In the genomic region with DNA sequence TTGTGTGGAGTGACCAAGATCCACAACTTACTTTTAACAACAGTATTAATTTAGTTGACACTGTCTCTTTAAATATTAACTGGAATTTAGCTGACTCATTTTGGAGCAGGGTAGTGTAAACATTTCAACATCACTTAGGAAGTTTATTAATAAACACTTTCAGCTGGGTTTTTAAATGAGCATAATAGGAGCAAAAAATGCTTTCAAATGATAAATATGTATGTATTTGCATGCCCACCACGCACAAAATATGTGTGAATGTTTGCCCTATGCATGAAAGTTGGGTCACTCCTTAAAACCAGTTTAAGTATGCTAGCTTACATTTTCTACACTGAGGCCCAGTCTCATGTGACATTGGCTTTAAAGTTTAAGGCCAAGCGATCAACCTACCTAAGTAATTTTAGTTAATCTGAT, we compare ENCODE assay signal across 8 cellular contexts. TPM values are rescaled to one million over a fixed set of nuclear protein-coding genes. Genes with fewer than 3 reads are reported as not detected.
DNase-seq lines count a peak whose midpoint lies in the region; ATAC-seq and TF ChIP-seq lines count a peak whose summit lies in the region.

No MANE protein-coding gene starts in this region.

- H3K4me3 ChIP-seq in GM23338: peak overlapping the region; percentile 95
- peak overlapping the region; percentile 71 to 93 (median 86) for H3K4me3 ChIP-seq in skeletal muscle tissue (ENCODE audit: low read length in 3 of 3)

- no peak overlapping the region for H3K27ac ChIP-seq in GM23338 (ENCODE audit: low read depth)
- peak overlapping the region; percentile 96 for H3K27ac ChIP-seq in foreskin keratinocyte
- peak overlapping the region; percentile 100 for H3K27ac ChIP-seq in skeletal muscle tissue (ENCODE audit: low read depth, low read length)

- peak overlapping the region; percentile 40 to 93 (median 86) for H3K9ac ChIP-seq in skeletal muscle tissue (ENCODE audit: low read depth in 1 of 3, low read length in 3 of 3)

- H3K27me3 Mint-ChIP-seq in GM23338 (ENCODE audit: insufficient read depth, low read depth, poor library complexity) (peaks cover 8% of the 10 kb centered on the region), T-cell (no peaks in the 10 kb centered on the region)

- H3K27me3 ChIP-seq in GM23338 (ENCODE audit: insufficient read depth) (no peaks in the 10 kb centered on the region), foreskin keratinocyte (no peaks in the 10 kb centered on the region), skeletal muscle tissue (ENCODE audit: control insufficient read depth in 3 of 3, insufficient read depth in 3 of 3, low read length in 3 of 3) (no peaks in the 10 kb centered on the region)

- H4K20me1 ChIP-seq in GM23338 (replicated peaks; ENCODE audit: insufficient read depth): peaks cover 61% of the 10 kb centered on the region

- H3K9me2 ChIP-seq in GM23338 (ENCODE audit: insufficient read depth): no peaks in the 10 kb centered on the region

- TF ChIP-seq CTCF in GM23338 (conservative IDR thresholded peaks at IDR 0.05; ENCODE audit: low read depth in 2 of 2) (no peak), foreskin keratinocyte (conservative IDR thresholded peaks at IDR 0.05) (no peak)

- H3K4me2 ChIP-seq in GM23338: peak overlapping the region; percentile 94

- POLR2A ChIA-PET in T-cell (lab: Charles Lee): interaction anchor here in 1 of 2 donors (0.7 to 1.0 kb wide), 4 partner anchors 11 to 791 kb away, joined by 3 to 4 read pairs (median 4); no protein-coding TSS in a partner anchor

- CTCF ChIA-PET in T-cell (lab: Charles Lee): interaction anchor here in 1 of 2 donors (0.6 to 1.4 kb wide), 3 partner anchors 70 to 1943 kb away, joined by 3 to 4 read pairs (median 3); no protein-coding TSS in a partner anchor

- DNase-seq in GM23338 (ENCODE audit: low spot score) (no peak), T-cell (no peak), foreskin keratinocyte (no peak), SHP77 treated with DMSO at 0.1 percent for 48 hours (lab: John Stamatoyannopoulos, UW) (no peak)

- no peak overlapping the region for H2AFZ ChIP-seq in GM23338

- H3K27ac Mint-ChIP-seq in GM23338 (peak overlapping the region; percentile 98; the same call in 1 of the 2 replicates), T-cell (peak overlapping the region; percentile 28 to 61)

- peaks cover 4% of the 10 kb centered on the region; the same call in 1 of the 2 replicates for H3F3A ChIP-seq in GM23338 (replicated peaks; ENCODE audit: low read depth)

- ATAC-seq in GM23338: no peak
- ATAC-seq in T-cell (replicated peaks in 1 of 4): no peak
- ATAC-seq in foreskin keratinocyte: no peak
- ATAC-seq in GM19324 (IDR thresholded peaks at IDR 0.05; ENCODE audit: low FRiP score, unreplicated experiment): no peak
- no peak for ATAC-seq in activated CD4-positive, CD25-positive, alpha-beta regulatory T cell treated with anti-CD3 and anti-CD28 coated beads, Interleukin-2, amount 50 U/mL, for 24 hours
- ATAC-seq in GM19035 (IDR thresholded peaks at IDR 0.05; ENCODE audit: unreplicated experiment): no peak

- peaks cover 79% of the 10 kb centered on the region for H3K79me2 ChIP-seq in GM23338 (replicated peaks; ENCODE audit: insufficient read depth)

- no peaks in the 10 kb centered on the region for H3K9me3 ChIP-seq in skeletal muscle tissue (ENCODE audit: control insufficient read depth in 3 of 3, low read length in 3 of 3)

- peaks cover 28% of the 10 kb centered on the region for H3K4me1 Mint-ChIP-seq in GM23338
- H3K4me1 Mint-ChIP-seq in T-cell: peaks cover 68 to 71% (median 68%) of the 10 kb centered on the region in 3 donors

- H3K4me1 ChIP-seq in GM23338 (ENCODE audit: insufficient read depth): peaks cover 40% of the 10 kb centered on the region
- peaks cover 12% of the 10 kb centered on the region for H3K4me1 ChIP-seq in foreskin keratinocyte
- peaks cover 39 to 49% (median 43%) of the 10 kb centered on the region in 3 donors for H3K4me1 ChIP-seq in skeletal muscle tissue (ENCODE audit: control insufficient read depth in 3 of 3, insufficient read depth in 3 of 3, low read length in 3 of 3)

- H3K9me3 Mint-ChIP-seq in GM23338 (no peaks in the 10 kb centered on the region), T-cell (no peaks in the 10 kb centered on the region)

- H3K36me3 Mint-ChIP-seq in GM23338 (ENCODE audit: low read depth): peaks cover 69% of the 10 kb centered on the region
- H3K36me3 Mint-ChIP-seq in T-cell: peaks cover 19% of the 10 kb centered on the region

- peaks cover 49% of the 10 kb centered on the region for H3K36me3 ChIP-seq in GM23338 (ENCODE audit: insufficient read depth)
- peaks cover 2 to 31% (median 30%) of the 10 kb centered on the region in 3 donors for H3K36me3 ChIP-seq in skeletal muscle tissue (ENCODE audit: control insufficient read depth in 3 of 3, insufficient read depth in 3 of 3, low read length in 3 of 3)

- H3K4me3 Mint-ChIP-seq in GM23338 (peak overlapping the region; percentile 97), T-cell (peak overlapping the region; percentile 92 to 95 (median 93))

TF ChIP-seq in GM23338, 12 proteins besides CTCF, POLR2A, EP300 and RAD21 (continues in another document):
- TF ChIP-seq, protein P1, sequence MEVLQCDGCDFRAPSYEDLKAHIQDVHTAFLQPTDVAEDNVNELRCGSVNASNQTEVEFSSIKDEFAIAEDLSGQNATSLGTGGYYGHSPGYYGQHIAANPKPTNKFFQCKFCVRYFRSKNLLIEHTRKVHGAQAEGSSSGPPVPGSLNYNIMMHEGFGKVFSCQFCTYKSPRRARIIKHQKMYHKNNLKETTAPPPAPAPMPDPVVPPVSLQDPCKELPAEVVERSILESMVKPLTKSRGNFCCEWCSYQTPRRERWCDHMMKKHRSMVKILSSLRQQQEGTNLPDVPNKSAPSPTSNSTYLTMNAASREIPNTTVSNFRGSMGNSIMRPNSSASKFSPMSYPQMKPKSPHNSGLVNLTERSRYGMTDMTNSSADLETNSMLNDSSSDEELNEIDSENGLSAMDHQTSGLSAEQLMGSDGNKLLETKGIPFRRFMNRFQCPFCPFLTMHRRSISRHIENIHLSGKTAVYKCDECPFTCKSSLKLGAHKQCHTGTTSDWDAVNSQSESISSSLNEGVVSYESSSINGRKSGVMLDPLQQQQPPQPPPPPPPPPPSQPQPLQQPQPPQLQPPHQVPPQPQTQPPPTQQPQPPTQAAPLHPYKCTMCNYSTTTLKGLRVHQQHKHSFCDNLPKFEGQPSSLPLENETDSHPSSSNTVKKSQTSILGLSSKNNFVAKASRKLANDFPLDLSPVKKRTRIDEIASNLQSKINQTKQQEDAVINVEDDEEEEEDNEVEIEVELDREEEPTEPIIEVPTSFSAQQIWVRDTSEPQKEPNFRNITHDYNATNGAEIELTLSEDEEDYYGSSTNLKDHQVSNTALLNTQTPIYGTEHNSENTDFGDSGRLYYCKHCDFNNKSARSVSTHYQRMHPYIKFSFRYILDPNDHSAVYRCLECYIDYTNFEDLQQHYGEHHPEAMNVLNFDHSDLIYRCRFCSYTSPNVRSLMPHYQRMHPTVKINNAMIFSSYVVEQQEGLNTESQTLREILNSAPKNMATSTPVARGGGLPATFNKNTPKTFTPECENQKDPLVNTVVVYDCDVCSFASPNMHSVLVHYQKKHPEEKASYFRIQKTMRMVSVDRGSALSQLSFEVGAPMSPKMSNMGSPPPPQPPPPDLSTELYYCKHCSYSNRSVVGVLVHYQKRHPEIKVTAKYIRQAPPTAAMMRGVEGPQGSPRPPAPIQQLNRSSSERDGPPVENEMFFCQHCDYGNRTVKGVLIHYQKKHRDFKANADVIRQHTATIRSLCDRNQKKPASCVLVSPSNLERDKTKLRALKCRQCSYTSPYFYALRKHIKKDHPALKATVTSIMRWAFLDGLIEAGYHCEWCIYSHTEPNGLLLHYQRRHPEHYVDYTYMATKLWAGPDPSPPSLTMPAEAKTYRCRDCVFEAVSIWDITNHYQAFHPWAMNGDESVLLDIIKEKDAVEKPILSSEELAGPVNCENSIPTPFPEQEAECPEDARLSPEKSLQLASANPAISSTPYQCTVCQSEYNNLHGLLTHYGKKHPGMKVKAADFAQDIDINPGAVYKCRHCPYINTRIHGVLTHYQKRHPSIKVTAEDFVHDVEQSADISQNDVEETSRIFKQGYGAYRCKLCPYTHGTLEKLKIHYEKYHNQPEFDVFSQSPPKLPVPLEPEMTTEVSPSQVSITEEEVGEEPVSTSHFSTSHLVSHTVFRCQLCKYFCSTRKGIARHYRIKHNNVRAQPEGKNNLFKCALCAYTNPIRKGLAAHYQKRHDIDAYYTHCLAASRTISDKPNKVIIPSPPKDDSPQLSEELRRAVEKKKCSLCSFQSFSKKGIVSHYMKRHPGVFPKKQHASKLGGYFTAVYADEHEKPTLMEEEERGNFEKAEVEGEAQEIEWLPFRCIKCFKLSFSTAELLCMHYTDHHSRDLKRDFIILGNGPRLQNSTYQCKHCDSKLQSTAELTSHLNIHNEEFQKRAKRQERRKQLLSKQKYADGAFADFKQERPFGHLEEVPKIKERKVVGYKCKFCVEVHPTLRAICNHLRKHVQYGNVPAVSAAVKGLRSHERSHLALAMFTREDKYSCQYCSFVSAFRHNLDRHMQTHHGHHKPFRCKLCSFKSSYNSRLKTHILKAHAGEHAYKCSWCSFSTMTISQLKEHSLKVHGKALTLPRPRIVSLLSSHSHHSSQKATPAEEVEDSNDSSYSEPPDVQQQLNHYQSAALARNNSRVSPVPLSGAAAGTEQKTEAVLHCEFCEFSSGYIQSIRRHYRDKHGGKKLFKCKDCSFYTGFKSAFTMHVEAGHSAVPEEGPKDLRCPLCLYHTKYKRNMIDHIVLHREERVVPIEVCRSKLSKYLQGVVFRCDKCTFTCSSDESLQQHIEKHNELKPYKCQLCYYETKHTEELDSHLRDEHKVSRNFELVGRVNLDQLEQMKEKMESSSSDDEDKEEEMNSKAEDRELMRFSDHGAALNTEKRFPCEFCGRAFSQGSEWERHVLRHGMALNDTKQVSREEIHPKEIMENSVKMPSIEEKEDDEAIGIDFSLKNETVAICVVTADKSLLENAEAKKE (CRISPR knock-in tag; IDR thresholded peaks at IDR 0.05): no peak
- TF ChIP-seq POLR2AphosphoS5 (IDR thresholded peaks at IDR 0.05; ENCODE audit: low read depth) (no peak), CREB1 (CRISPR knock-in tag; IDR thresholded peaks at IDR 0.05; ENCODE audit: low read depth) (no peak), JUNB (IDR thresholded peaks at IDR 0.05; ENCODE audit: unreplicated experiment) (no peak), STAT1 (IDR thresholded peaks at IDR 0.05; ENCODE audit: unreplicated experiment) (no peak)

RNA-seq across cellular contexts. Expression of a gene that starts 2.9 kb away (rescaled TPM):
- 216 and 233 TPM in 2 replicates for total RNA-seq in GM23338 (2014; rRNA removed; shearing (Covaris generic))
- polyA plus RNA-seq in GM23338 (2016; fragmentation: Nextera tagmentation; extraction: Ambion mirVana) (134 and 138 TPM in 2 replicates), foreskin keratinocyte (33.6 and 41.8 TPM in 2 replicates)
- total RNA-seq in T-cell (100 to 1,000 TPM; 112 to 275 (median 118) TPM), foreskin keratinocyte (63.3 and 91.5 TPM in 2 replicates), skeletal muscle tissue (104 TPM)
